18 cellular contexts compared by ENCODE assay signal in the genomic region with DNA sequence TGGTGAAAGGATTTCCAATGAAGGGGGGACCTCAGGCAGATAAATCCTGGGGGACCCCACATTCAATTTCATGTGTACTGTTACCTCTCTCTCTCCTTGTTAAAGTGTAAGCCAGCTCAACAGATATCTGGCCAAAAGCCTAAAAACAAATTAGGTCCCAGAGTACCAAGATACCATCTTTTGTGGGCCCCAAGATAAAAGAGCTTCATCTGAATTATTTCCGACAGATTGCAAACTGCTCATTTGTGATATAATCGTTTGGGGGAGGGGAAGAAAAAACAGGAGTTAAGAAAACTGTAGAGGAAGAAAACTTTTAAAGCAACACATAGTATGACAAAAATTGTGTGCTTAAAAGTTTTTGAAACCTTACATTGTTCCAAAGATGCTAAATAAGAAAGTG. TPM values are rescaled to one million over a fixed set of nuclear protein-coding genes. Genes with fewer than 3 reads are reported as not detected.
DNase-seq lines count a peak whose midpoint lies in the region; ATAC-seq, FAIRE-seq and TF ChIP-seq lines count a peak whose summit lies in the region.
"Had no signal": no experiment of that assay in that cellular context is flagged by ENCODE, and none has a peak within 500 bp of the region (broad histone marks: within the 10 kb centered on the region; RNA-seq: fewer than 3 reads in every experiment).

No MANE protein-coding gene starts in this region.

- H3K9me3 Mint-ChIP-seq in astrocyte (ENCODE audit: unreplicated experiment): no peaks in the 10 kb centered on the region
- H3K9me3 Mint-ChIP-seq in effector memory CD8-positive, alpha-beta T cell: no peaks in the 10 kb centered on the region
- H3K9me3 Mint-ChIP-seq: CD14-positive monocyte; CD8-positive, alpha-beta T cell had no signal

- no peak overlapping the region for H3K27ac Mint-ChIP-seq in astrocyte (ENCODE audit: unreplicated experiment)
- no peak overlapping the region for H3K27ac Mint-ChIP-seq in effector memory CD8-positive, alpha-beta T cell
- H3K27ac Mint-ChIP-seq: CD14-positive monocyte; CD8-positive, alpha-beta T cell had no signal

- no peak for TF ChIP-seq POLR2A in esophagus squamous epithelium (IDR thresholded peaks at IDR 0.05)

- no peak overlapping the region for H2AFZ ChIP-seq in astrocyte (ENCODE audit: low read depth, low read length)

- H3K27me3 ChIP-seq in right atrium auricular region: no peaks in the 10 kb centered on the region
- H3K27me3 ChIP-seq in astrocyte (ENCODE audit: insufficient read depth, low read length): no peaks in the 10 kb centered on the region
- no peaks in the 10 kb centered on the region for H3K27me3 ChIP-seq in esophagus squamous epithelium

- H3K9ac ChIP-seq in astrocyte (ENCODE audit: low read length): no peak overlapping the region

- 88 to 94% methylated on average over 2 of the region's 2 CpGs for WGBS in esophagus squamous epithelium, 2 donors

- H3K4me3 ChIP-seq in right atrium auricular region: no peak overlapping the region
- H3K4me3 ChIP-seq in Jurkat, Clone E6-1 (ENCODE audit: low read length): no peak overlapping the region
- H3K4me3 ChIP-seq in astrocyte (ENCODE audit: insufficient read depth, low read depth, low read length): no peak overlapping the region
- no peak overlapping the region for H3K4me3 ChIP-seq in esophagus squamous epithelium

- no peak for DNase-seq in right atrium auricular region (ENCODE audit: low spot score)
- no peak for DNase-seq in left ventricle myocardium superior
- DNase-seq in Jurkat, Clone E6-1 (ENCODE audit: low read depth, low spot score): peak; percentile 28
- no peak for DNase-seq in astrocyte (ENCODE audit: low read depth)
- no peak for DNase-seq in effector memory CD8-positive, alpha-beta T cell
- no peak for DNase-seq in esophagus squamous epithelium (lab: John Stamatoyannopoulos, UW)
- DNase-seq in midbrain (lab: John Stamatoyannopoulos, UW): no peak
- DNase-seq: CD8-positive, alpha-beta T cell; COR-L47; DMS153; DMS79 treated with DMSO at 0.1 percent for 48 hours; HCEC 1CT had no signal

- intact Hi-C loops in left ventricle myocardium superior (cut with micrococcal nuclease) (no loop called here), esophagus squamous epithelium (cut with DNase I) (no loop called here)

- H3K4me2 ChIP-seq in astrocyte (ENCODE audit: low read length): no peak overlapping the region

- H3K4me1 Mint-ChIP-seq in astrocyte (ENCODE audit: low read depth, unreplicated experiment): peaks cover 10% of the 10 kb centered on the region
- no peaks in the 10 kb centered on the region for H3K4me1 Mint-ChIP-seq in effector memory CD8-positive, alpha-beta T cell (ENCODE audit: low read depth in 2 of 2)
- H3K4me1 Mint-ChIP-seq: CD14-positive monocyte had no signal

- FAIRE-seq in astrocyte (lab: Jason Lieb, UNC): peak; percentile 47
- FAIRE-seq: A204.1, D721Med, G401.6, GM12891 had no signal

- H3K36me3 ChIP-seq in right atrium auricular region (no peaks in the 10 kb centered on the region), astrocyte (ENCODE audit: insufficient read depth, low read length) (no peaks in the 10 kb centered on the region), esophagus squamous epithelium (no peaks in the 10 kb centered on the region)

- H3K27ac ChIP-seq in right atrium auricular region (peak overlapping the region; percentile 41 to 55), astrocyte (ENCODE audit: low read depth, low read length) (no peak overlapping the region), esophagus squamous epithelium (no peak overlapping the region)
- H3K27ac ChIP-seq: HL-60 had no signal

- TF ChIP-seq CTCF in right atrium auricular region (IDR thresholded peaks at IDR 0.05): no peak
- TF ChIP-seq CTCF in astrocyte (IDR thresholded peaks at IDR 0.05; ENCODE audit: insufficient read depth, low read depth, low read length): no peak
- no peak for TF ChIP-seq CTCF in esophagus squamous epithelium (IDR thresholded peaks at IDR 0.05)

- no peaks in the 10 kb centered on the region for H3K36me3 Mint-ChIP-seq in astrocyte (ENCODE audit: low read depth, unreplicated experiment)
- no peaks in the 10 kb centered on the region for H3K36me3 Mint-ChIP-seq in effector memory CD8-positive, alpha-beta T cell (ENCODE audit: insufficient read depth)
- H3K36me3 Mint-ChIP-seq: CD14-positive monocyte; CD8-positive, alpha-beta T cell had no signal

- H3K9me3 ChIP-seq in right atrium auricular region: no peaks in the 10 kb centered on the region
- no peaks in the 10 kb centered on the region for H3K9me3 ChIP-seq in astrocyte (ENCODE audit: insufficient read depth, low read depth, low read length)
- H3K9me3 ChIP-seq in esophagus squamous epithelium: no peaks in the 10 kb centered on the region

- H3K4me3 Mint-ChIP-seq in astrocyte (ENCODE audit: unreplicated experiment): no peak overlapping the region
- no peak overlapping the region for H3K4me3 Mint-ChIP-seq in effector memory CD8-positive, alpha-beta T cell
- H3K4me3 Mint-ChIP-seq: CD14-positive monocyte; CD8-positive, alpha-beta T cell had no signal

- no peak for ATAC-seq in left ventricle myocardium superior
- no peak for ATAC-seq in effector memory CD8-positive, alpha-beta T cell (replicated peaks)
- ATAC-seq: CD8-positive, alpha-beta T cell had no signal

- H3K79me2 ChIP-seq in astrocyte (ENCODE audit: insufficient read depth, low read length): no peaks in the 10 kb centered on the region

- no peaks in the 10 kb centered on the region for H4K20me1 ChIP-seq in astrocyte (ENCODE audit: insufficient read depth, low read length)

- peaks cover 0 to 4% of the 10 kb centered on the region in 2 donors for H3K4me1 ChIP-seq in right atrium auricular region
- no peaks in the 10 kb centered on the region for H3K4me1 ChIP-seq in astrocyte (ENCODE audit: insufficient read depth, low read length)
- no peaks in the 10 kb centered on the region for H3K4me1 ChIP-seq in esophagus squamous epithelium

- H3K27me3 Mint-ChIP-seq in astrocyte (ENCODE audit: low read depth, unreplicated experiment): no peaks in the 10 kb centered on the region
- H3K27me3 Mint-ChIP-seq in effector memory CD8-positive, alpha-beta T cell: no peaks in the 10 kb centered on the region

RNA-seq across cellular contexts. Expression of a gene that starts 33.6 kb away (rescaled TPM):
- total RNA-seq in right atrium auricular region (1 to 10 TPM in 1 of 2 donors, under 1 TPM in 1; 0.74 to 1.0 TPM), left ventricle myocardium superior (0.59 TPM), astrocyte (18.6 and 27.8 TPM in 2 replicates), esophagus squamous epithelium (under 1 TPM in 2 of 4 donors, not detected in 2; 0.19 to 0.44 TPM)
- polyA plus RNA-seq in Jurkat, Clone E6-1 (2012; ENCODE audit: insufficient read depth, insufficient read length): not detected
- total RNA-seq: CD8-positive, alpha-beta T cell had no signal
- polyA plus RNA-seq: CD14-positive monocyte had no signal

Comparison
In these comparisons a context has a peak if more than half of its experiments do, and no peak if none do; other contexts are left out.
1. H3K27ac ChIP-seq: peak in right atrium auricular region (2 of 2); none in astrocyte (single experiment) and esophagus squamous epithelium (0 of 4).